23 cellular contexts compared by ENCODE assay signal in the genomic region with DNA sequence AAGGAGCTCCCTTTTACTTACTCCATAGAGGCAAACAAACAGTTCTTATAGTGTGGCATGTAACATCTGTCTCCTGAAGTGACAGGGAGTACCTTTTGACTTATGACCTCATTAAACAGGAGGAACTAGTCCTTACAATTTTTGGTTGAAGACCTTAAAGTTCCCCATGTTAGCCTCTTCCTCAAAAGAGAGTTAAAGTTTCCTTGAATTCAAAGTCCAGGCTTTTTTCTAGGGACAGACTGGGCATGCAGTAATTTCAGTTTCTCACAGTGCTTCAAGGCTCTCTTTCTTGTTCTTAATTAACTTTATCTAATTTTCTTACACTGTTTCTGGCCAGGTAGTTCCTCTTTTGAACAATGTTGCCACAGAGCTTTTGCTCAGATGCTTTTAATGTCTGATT. TPM values are rescaled to one million over a fixed set of nuclear protein-coding genes. Genes with fewer than 3 reads are reported as not detected.
DNase-seq lines count a peak whose midpoint lies in the region; ATAC-seq and TF ChIP-seq lines count a peak whose summit lies in the region.
"Had no signal": no experiment of that assay in that cellular context is flagged by ENCODE, and none has a peak within 500 bp of the region (broad histone marks: within the 10 kb centered on the region; RNA-seq: fewer than 3 reads in every experiment).

No MANE protein-coding gene starts in this region.

- TF ChIP-seq CTCF in mammary epithelial cell (conservative IDR thresholded peaks at IDR 0.05 in 1 of 2, IDR thresholded peaks at IDR 0.05 in 1 of 2; ENCODE audit: extremely low read depth in 1 of 2, insufficient read depth in 1 of 2, low read depth in 1 of 2, low read length in 2 of 2) (no peak), MCF 10A (IDR thresholded peaks at IDR 0.05; ENCODE audit: unreplicated experiment) (no peak)

- no peaks in the 10 kb centered on the region for H3K36me3 ChIP-seq in mammary epithelial cell (ENCODE audit: insufficient read depth, low read length)

- BruUV-seq in mammary epithelial cell (replicated peaks; lab: Mats Ljungman, UMichigan), result no TSS peak
- BruUV-seq in MCF 10A (replicated peaks; lab: Mats Ljungman, UMichigan), result no TSS peak

- H3K27me3 ChIP-seq in mammary epithelial cell (ENCODE audit: insufficient read depth, low read length), result no peaks in the 10 kb centered on the region

- POLR2A ChIA-PET in MCF 10A (lab: Yijun Ruan, JAX), result interaction anchor here (0.7 to 6.6 kb wide), 5 partner anchors 12 to 491 kb away, joined by 3 to 87 read pairs (median 3); a partner anchor contains a TSS
- POLR2A ChIA-PET in activated CD4-positive, alpha-beta memory T cell treated with anti-CD3 and anti-CD28 coated beads for 36 hours (lab: Charles Lee), result interaction anchor here (1.5 kb wide), 1 partner anchor 12 kb away, joined by 3 read pairs; a partner anchor contains a TSS

- no peak overlapping the region for H3K9ac ChIP-seq in mammary epithelial cell (ENCODE audit: insufficient read depth, low read length)

- H3K4me3 Mint-ChIP-seq in MCF 10A (ENCODE audit: unreplicated experiment), result no peak overlapping the region
- H3K4me3 Mint-ChIP-seq in dendritic cell treated with granulocyte-macrophage colony-stimulating factor and Interleukin-4, amounts not matched to agents 40 ng/mL and 50 ng/mL, for 4 days, result no peak overlapping the region
- H3K4me3 Mint-ChIP-seq in activated CD4-positive, alpha-beta memory T cell treated with anti-CD3 and anti-CD28 coated beads for 36 hours, result no peak overlapping the region
- H3K4me3 Mint-ChIP-seq: GM23338; natural killer cell treated with Interleukin-12 subunit alpha and Interleukin-12 subunit beta and Interleukin-15 and Interleukin-18, amount 100 ng/mL, for 72 hours; T-helper 1 cell treated with Interleukin-12 subunit alpha and Interleukin-12 subunit beta and Interleukin-4 antibody, amounts not matched to agents 30 μg/mL and 1 μg/mL, for 36 hours had no signal

- no peaks in the 10 kb centered on the region for H3K9me3 ChIP-seq in mammary epithelial cell (replicated peaks; ENCODE audit: insufficient read depth, low read length)
- H3K9me3 ChIP-seq: psoas muscle had no signal

- peaks cover 37% of the 10 kb centered on the region for H3K4me1 Mint-ChIP-seq in MCF 10A (ENCODE audit: insufficient read depth, unreplicated experiment)
- H3K4me1 Mint-ChIP-seq in dendritic cell treated with granulocyte-macrophage colony-stimulating factor and Interleukin-4, amounts not matched to agents 40 ng/mL and 50 ng/mL, for 4 days (ENCODE audit: low read depth), result peaks cover 48% of the 10 kb centered on the region
- H3K4me1 Mint-ChIP-seq in activated CD4-positive, alpha-beta memory T cell treated with anti-CD3 and anti-CD28 coated beads for 36 hours (ENCODE audit: low read depth), result peaks cover 41% of the 10 kb centered on the region

- no peak overlapping the region for H3K27ac ChIP-seq in mammary epithelial cell (ENCODE audit: insufficient read depth, low read depth, low read length)
- H3K27ac ChIP-seq: C4-2B, psoas muscle had no signal

- no peak overlapping the region for H2AFZ ChIP-seq in mammary epithelial cell (ENCODE audit: low read depth, low read length)
- H2AFZ ChIP-seq: GM23338 had no signal

- intact Hi-C loops in mammary epithelial cell (cut with micrococcal nuclease), result no loop called here
- intact Hi-C loops in MCF 10A (cut with micrococcal nuclease), result no loop called here
- intact Hi-C loops in dendritic cell treated with granulocyte-macrophage colony-stimulating factor and Interleukin-4, amounts not matched to agents 40 ng/mL and 50 ng/mL, for 4 days (cut with micrococcal nuclease), result no loop called here
- intact Hi-C loops in activated CD4-positive, alpha-beta memory T cell treated with anti-CD3 and anti-CD28 coated beads for 36 hours (cut with micrococcal nuclease), result loop anchor here (10.0 kb wide), 3 partner anchors 424 to 584 kb away; no protein-coding TSS in a partner anchor

- DNase-seq in mammary epithelial cell (no peak), MCF 10A (ENCODE audit: unreplicated experiment) (no peak), OCI-M1 (lab: John Stamatoyannopoulos, UW) (peak; percentile 65), ecto neural progenitor cell (ENCODE audit: low spot score) (no peak), NCI-H226 (no peak)
- DNase-seq in activated CD4-positive, alpha-beta memory T cell treated with anti-CD3 and anti-CD28 coated beads for 36 hours, result no peak
- DNase-seq: activated CD4-positive, alpha-beta T cell treated with anti-CD3 and anti-CD28 coated beads for 1 hour; activated CD8-positive, alpha-beta memory T cell treated with anti-CD3 and anti-CD28 coated beads, Interleukin-2, amount 50 U/mL, for 4 hours; aorta; DMS79; foreskin fibroblast; Kasumi-1; NCI-H187; NCI-H524 treated with DMSO at 0.1 percent for 48 hours; psoas muscle; stimulated activated CD4-positive, alpha-beta T cell treated with anti-CD3 and anti-CD28 coated beads, Interleukin-12 subunit alpha, Interleukin-12 subunit beta, amount 100 ng/mL, for 4 hours; stimulated activated naive CD8-positive, alpha-beta T cell treated with anti-CD3 and anti-CD28 coated beads, Interleukin-15, Interleukin-2, amounts not matched to agents 100 U/mL and 50 U/mL, for 24 hours had no signal

- H3K9me3 Mint-ChIP-seq in MCF 10A (ENCODE audit: unreplicated experiment), result no peaks in the 10 kb centered on the region
- no peaks in the 10 kb centered on the region for H3K9me3 Mint-ChIP-seq in dendritic cell treated with granulocyte-macrophage colony-stimulating factor and Interleukin-4, amounts not matched to agents 40 ng/mL and 50 ng/mL, for 4 days
- H3K9me3 Mint-ChIP-seq in activated CD4-positive, alpha-beta memory T cell treated with anti-CD3 and anti-CD28 coated beads for 36 hours, result no peaks in the 10 kb centered on the region
- H3K9me3 Mint-ChIP-seq: GM23338; natural killer cell treated with Interleukin-12 subunit alpha and Interleukin-12 subunit beta and Interleukin-15 and Interleukin-18, amount 100 ng/mL, for 72 hours; T-helper 1 cell treated with Interleukin-12 subunit alpha and Interleukin-12 subunit beta and Interleukin-4 antibody, amounts not matched to agents 30 μg/mL and 1 μg/mL, for 36 hours had no signal

- no peaks in the 10 kb centered on the region for H3K27me3 Mint-ChIP-seq in MCF 10A (ENCODE audit: insufficient read depth, unreplicated experiment)
- no peaks in the 10 kb centered on the region for H3K27me3 Mint-ChIP-seq in dendritic cell treated with granulocyte-macrophage colony-stimulating factor and Interleukin-4, amounts not matched to agents 40 ng/mL and 50 ng/mL, for 4 days
- no peaks in the 10 kb centered on the region for H3K27me3 Mint-ChIP-seq in activated CD4-positive, alpha-beta memory T cell treated with anti-CD3 and anti-CD28 coated beads for 36 hours
- H3K27me3 Mint-ChIP-seq: natural killer cell treated with Interleukin-12 subunit alpha and Interleukin-12 subunit beta and Interleukin-15 and Interleukin-18, amount 100 ng/mL, for 72 hours had no signal

- H3K36me3 Mint-ChIP-seq in MCF 10A (ENCODE audit: insufficient read depth, unreplicated experiment), result no peaks in the 10 kb centered on the region
- H3K36me3 Mint-ChIP-seq in dendritic cell treated with granulocyte-macrophage colony-stimulating factor and Interleukin-4, amounts not matched to agents 40 ng/mL and 50 ng/mL, for 4 days (ENCODE audit: low read depth), result no peaks in the 10 kb centered on the region
- H3K36me3 Mint-ChIP-seq in activated CD4-positive, alpha-beta memory T cell treated with anti-CD3 and anti-CD28 coated beads for 36 hours, result peaks cover 11% of the 10 kb centered on the region
- H3K36me3 Mint-ChIP-seq: natural killer cell treated with Interleukin-12 subunit alpha and Interleukin-12 subunit beta and Interleukin-15 and Interleukin-18, amount 100 ng/mL, for 72 hours had no signal

- peak overlapping the region; percentile 2 for H3K4me2 ChIP-seq in mammary epithelial cell (ENCODE audit: insufficient read depth, low read depth, low read length)
- H3K4me2 ChIP-seq: GM23338 had no signal

- H3K79me2 ChIP-seq in mammary epithelial cell (ENCODE audit: insufficient read depth, low read length), result peaks cover 62% of the 10 kb centered on the region

- H4K20me1 ChIP-seq in mammary epithelial cell (ENCODE audit: insufficient read depth, low read length), result no peaks in the 10 kb centered on the region

- no peak for ATAC-seq in HG03159 (IDR thresholded peaks at IDR 0.05; ENCODE audit: unreplicated experiment)
- ATAC-seq: GM23338; natural killer cell treated with Interleukin-12 subunit alpha and Interleukin-12 subunit beta and Interleukin-15 and Interleukin-18, amount 100 ng/mL, for 72 hours; psoas muscle; stimulated activated naive CD8-positive, alpha-beta T cell treated with anti-CD3 and anti-CD28 coated beads, Interleukin-15, Interleukin-2, amounts not matched to agents 100 U/mL and 50 U/mL, for 24 hours had no signal

- no peak overlapping the region for H3K4me3 ChIP-seq in mammary epithelial cell (replicated peaks in 1 of 3; ENCODE audit: insufficient read depth in 1 of 3, low read depth in 2 of 3, low read length in 3 of 3)
- H3K4me3 ChIP-seq: GM23338, psoas muscle had no signal

- dilution Hi-C loops in mammary epithelial cell (cut with HindIII; ENCODE audit: low sequenced_read_pairs), result no loop called here

- in situ Hi-C loops in mammary epithelial cell (cut with MboI; ENCODE audit: low sequenced_read_pairs in 2 of 2), result no loop called here

- peaks cover 25% of the 10 kb centered on the region for H3K4me1 ChIP-seq in mammary epithelial cell (ENCODE audit: insufficient read depth, low read length)

- CTCF ChIA-PET in mammary epithelial cell (lab: Charles Lee; ENCODE audit: low non-redundant PET) (no interaction called here), MCF 10A (lab: Yijun Ruan, JAX) (interaction anchor here (0.7 kb wide), 1 partner anchor 71 kb away, joined by 3 read pairs; no protein-coding TSS in a partner anchor)
- CTCF ChIA-PET in activated CD4-positive, alpha-beta memory T cell treated with anti-CD3 and anti-CD28 coated beads for 36 hours (lab: Charles Lee), result interaction anchor here (0.6 to 0.7 kb wide), 2 partner anchors 15 to 829 kb away, joined by 3 to 4 read pairs; a partner anchor contains a TSS

- H3K27ac Mint-ChIP-seq in MCF 10A (ENCODE audit: low read depth, unreplicated experiment), result no peak overlapping the region
- H3K27ac Mint-ChIP-seq in dendritic cell treated with granulocyte-macrophage colony-stimulating factor and Interleukin-4, amounts not matched to agents 40 ng/mL and 50 ng/mL, for 4 days, result peak overlapping the region; percentile 77
- H3K27ac Mint-ChIP-seq in activated CD4-positive, alpha-beta memory T cell treated with anti-CD3 and anti-CD28 coated beads for 36 hours, result no peak overlapping the region
- H3K27ac Mint-ChIP-seq: GM23338; T-helper 1 cell treated with Interleukin-12 subunit alpha and Interleukin-12 subunit beta and Interleukin-4 antibody, amounts not matched to agents 30 μg/mL and 1 μg/mL, for 36 hours had no signal

RNA-seq across cellular contexts. Expression of a gene that starts 12.0 kb away (rescaled TPM):
- total RNA-seq in mammary epithelial cell, result 10 to 100 TPM; 38.0 to 53.3 TPM
- 12.4 TPM for polyA plus RNA-seq in mammary epithelial cell
- 12.1 TPM for polyA minus RNA-seq in mammary epithelial cell
- 46.7 and 64.7 TPM in 2 replicates for total RNA-seq in MCF 10A (2022)
- 10 to 100 TPM; 35.1 to 35.5 TPM for total RNA-seq in activated CD4-positive, alpha-beta memory T cell treated with anti-CD3 and anti-CD28 coated beads for 36 hours
